21 cellular contexts compared by ENCODE assay signal in the genomic region with DNA sequence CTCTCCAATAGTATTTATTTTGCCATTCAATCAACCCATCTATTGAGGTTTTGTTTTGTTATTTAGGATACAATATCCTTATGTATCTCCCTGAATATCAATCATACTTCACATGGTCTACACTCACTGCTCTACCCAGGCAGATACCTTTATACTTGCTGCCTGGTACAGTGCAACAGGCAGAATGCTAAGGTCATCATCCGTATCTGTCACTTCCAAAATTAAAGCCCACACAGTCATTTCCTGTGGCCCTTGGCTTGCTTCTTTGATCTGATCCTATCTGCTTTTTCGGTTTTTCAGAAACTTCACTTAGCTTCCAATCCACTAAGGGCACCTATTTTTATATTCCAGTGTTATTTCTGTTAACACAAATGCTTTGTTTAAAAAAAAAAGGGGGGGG.
"Had no signal": no experiment of that assay in that cellular context is flagged by ENCODE, and none has a peak within 500 bp of the region (broad histone marks: within the 10 kb centered on the region; RNA-seq: fewer than 3 reads in every experiment).

No MANE protein-coding gene starts in this region.

- H3K9me3 ChIP-seq: colonic mucosa, pancreas, psoas muscle, tibial nerve, uterus had no signal

- ATAC-seq: heart left ventricle; left cardiac atrium; pancreas; psoas muscle; right cardiac atrium; stimulated activated naive CD8-positive, alpha-beta T cell treated with anti-CD3 and anti-CD28 coated beads, Interleukin-15, amount 100 ng/mL, for 72 hours had no signal

- FAIRE-seq: bronchial epithelial cell, islet of Langerhans, pancreas, TTC549 had no signal

- H3K4me1 ChIP-seq: colonic mucosa, heart left ventricle, pancreas, psoas muscle, tibial nerve, uterus had no signal

- H3K4me3 ChIP-seq: colonic mucosa, heart left ventricle, pancreas, psoas muscle, tibial nerve, uterus had no signal

- H3K36me3 ChIP-seq: colonic mucosa, uterus had no signal

- H3K27me3 ChIP-seq: colonic mucosa, heart left ventricle, pancreas, tibial nerve, uterus had no signal

- H3K27ac ChIP-seq: colonic mucosa, heart left ventricle, pancreas, psoas muscle, tibial nerve, uterus had no signal

- DNase-seq: activated B cell treated with CpG ODN at 0.5 μM for 24 hours; activated CD4-positive, alpha-beta memory T cell treated with anti-CD3 and anti-CD28 coated beads for 36 hours; activated CD4-positive, alpha-beta T cell treated with anti-CD3 and anti-CD28 coated beads for 4 hours; activated effector memory CD4-positive, alpha-beta T cell treated with anti-CD3 and anti-CD28 coated beads, Interleukin-2, amount 50 U/mL, for 16 hours; activated naive CD4-positive, alpha-beta T cell treated with anti-CD3 and anti-CD28 coated beads, Interleukin-2, amount 10 ng/mL, durations not matched to agents 7 days and 5 days; amygdala; colonic mucosa; heart left ventricle; left cardiac atrium; nephron progenitor cell; pancreas; psoas muscle; right cardiac atrium; stimulated activated CD4-positive, alpha-beta T cell treated with anti-CD3 and anti-CD28 coated beads, Interleukin-12 subunit alpha, Interleukin-12 subunit beta, amount 100 ng/mL, for 4 hours; stimulated activated CD4-positive, alpha-beta T cell treated with anti-CD3 and anti-CD28 coated beads, Interleukin-4, amount 100 ng/mL, for 4 hours; stimulated activated naive CD8-positive, alpha-beta T cell treated with anti-CD3 and anti-CD28 coated beads, Interleukin-15, amount 100 ng/mL, for 72 hours; uterus had no signal
